In the genomic region with DNA sequence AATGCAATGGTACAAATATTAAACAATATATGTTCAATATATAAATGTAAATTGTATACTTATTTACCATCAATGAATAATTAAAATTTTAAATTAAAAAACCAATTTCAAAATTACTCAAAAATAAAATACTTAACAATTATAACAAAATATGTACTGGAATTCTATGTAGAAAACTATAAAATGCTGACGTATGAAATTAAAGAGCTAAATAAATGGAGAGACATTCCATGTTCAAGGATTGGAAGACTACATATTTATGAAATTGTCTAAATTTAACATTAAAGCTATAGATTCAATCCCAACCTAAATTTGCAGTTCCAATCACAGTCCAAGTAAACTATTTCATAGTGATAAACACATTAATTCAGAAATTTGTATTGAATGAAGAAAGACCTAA, we compare ENCODE assay signal across 33 cellular contexts.
"Had no signal": no experiment of that assay in that cellular context is flagged by ENCODE, and none has a peak within 500 bp of the region (broad histone marks: within the 10 kb centered on the region; RNA-seq: fewer than 3 reads in every experiment).

No MANE protein-coding gene starts in this region.

- H2AFZ ChIP-seq: hepatocyte had no signal

- ATAC-seq: activated CD4-positive, CD25-positive, alpha-beta regulatory T cell treated with anti-CD3 and anti-CD28 coated beads, Interleukin-2, amount 50 U/mL, for 24 hours; activated CD8-positive, alpha-beta memory T cell treated with anti-CD3 and anti-CD28 coated beads, Interleukin-2, amount 10 ng/mL, durations not matched to agents 7 days and 5 days; activated CD8-positive, alpha-beta T cell treated with anti-CD3 and anti-CD28 coated beads for 36 hours; activated naive CD4-positive, alpha-beta T cell treated with anti-CD3 and anti-CD28 coated beads, Interleukin-2, amount 50 U/mL, for 72 hours; foreskin keratinocyte; gastroesophageal sphincter; heart right ventricle; T-helper 17 cell had no signal

- H3K4me2 ChIP-seq: hepatocyte had no signal

- H3K9me3 ChIP-seq: ascending aorta, breast epithelium, esophagus muscularis mucosa, gastroesophageal sphincter had no signal

- H3K4me3 ChIP-seq: ascending aorta, breast epithelium, cardiac muscle cell, coronary artery, dorsolateral prefrontal cortex, esophagus muscularis mucosa, gastroesophageal sphincter, heart right ventricle, hepatocyte had no signal

- H3K36me3 ChIP-seq: ascending aorta, breast epithelium, cardiac muscle cell, esophagus muscularis mucosa, gastroesophageal sphincter, heart right ventricle, WERI-Rb-1 had no signal

- H3K79me2 ChIP-seq: hepatocyte had no signal

- DNase-seq: activated B cell treated with CpG ODN at 0.5 μM for 24 hours; activated CD4-positive, alpha-beta T cell treated with anti-CD3 and anti-CD28 coated beads for 48 hours; activated CD4-positive, alpha-beta T cell treated with anti-CD3 and anti-CD28 coated beads, Interleukin-2, amount 50 U/mL, for 1 hour; activated CD4-positive, alpha-beta T cell treated with anti-CD3 and anti-CD28 coated beads, Interleukin-2, amount 50 U/mL, for 48 hours; activated CD8-positive, alpha-beta memory T cell treated with anti-CD3 and anti-CD28 coated beads, Interleukin-2, amount 10 ng/mL, durations not matched to agents 7 days and 5 days; activated CD8-positive, alpha-beta memory T cell treated with anti-CD3 and anti-CD28 coated beads, Interleukin-2, amount 50 U/mL, for 4 hours; activated CD8-positive, alpha-beta T cell treated with anti-CD3 and anti-CD28 coated beads for 36 hours; activated gamma-delta T cell; activated naive CD4-positive, alpha-beta T cell; activated naive CD4-positive, alpha-beta T cell treated with anti-CD3 and anti-CD28 coated beads, Interleukin-2, amount 10 ng/mL, durations not matched to agents 7 days and 5 days; activated naive CD8-positive, alpha-beta T cell treated with anti-CD3 and anti-CD28 coated beads, Interleukin-2, amount 10 ng/mL, durations not matched to agents 7 days and 5 days; activated T-cell treated with anti-CD3 and anti-CD28 coated beads, Interleukin-2, amount 50 U/mL, for 1 hour; activated T-cell treated with anti-CD3 and anti-CD28 coated beads, Interleukin-2, amount 50 U/mL, for 48 hours; central memory CD4-positive, alpha-beta T cell; cerebellar nuclear complex; dorsolateral prefrontal cortex; effector memory CD4-positive, alpha-beta T cell; endodermal cell; erythroblast; foreskin keratinocyte; heart right ventricle; T-helper 17 cell; T1000; WERI-Rb-1 had no signal

- H3K27ac ChIP-seq: ascending aorta, breast epithelium, cardiac muscle cell, coronary artery, dorsolateral prefrontal cortex, esophagus muscularis mucosa, foreskin keratinocyte, gastroesophageal sphincter, heart right ventricle, hepatocyte, WERI-Rb-1 had no signal

- H3K27me3 ChIP-seq: ascending aorta, breast epithelium, cardiac muscle cell, dorsolateral prefrontal cortex, esophagus muscularis mucosa, foreskin keratinocyte, gastroesophageal sphincter, heart right ventricle, hepatocyte had no signal
